Comparison of ENCODE assay signal across 1 cellular context in genomic region chr4:163816494-163816893, GRCh38.
TF ChIP-seq lines count a peak whose summit lies in the region.

No MANE protein-coding gene starts in this region.

TF ChIP-seq in H1, 55 proteins besides CTCF, POLR2A, EP300 and RAD21 (continued from another document):
- TF ChIP-seq TCF12 (IDR thresholded peaks at IDR 0.05; ENCODE audit: low read depth, low read length) (no peak), HDAC6 (IDR thresholded peaks at IDR 0.05; ENCODE audit: low read depth, low read length) (no peak), SAP30 (IDR thresholded peaks at IDR 0.05; ENCODE audit: insufficient read depth, insufficient replicate concordance, low read length) (no peak), CHD2 (IDR thresholded peaks at IDR 0.05; ENCODE audit: low read length) (no peak), MAFK (IDR thresholded peaks at IDR 0.05; ENCODE audit: low read depth, low read length) (no peak), SIRT6 (IDR thresholded peaks at IDR 0.05; ENCODE audit: low read length) (no peak), RNF2 (IDR thresholded peaks at IDR 0.05; ENCODE audit: borderline replicate concordance, low read depth, low read length, missing control alignments, poor library complexity, severe bottlenecking) (no peak), BACH1 (IDR thresholded peaks at IDR 0.05; ENCODE audit: low read length) (no peak), USF2 (IDR thresholded peaks at IDR 0.05; ENCODE audit: low read length) (no peak), YY1 (IDR thresholded peaks at IDR 0.05; ENCODE audit: low read depth, low read length) (no peak), SIN3A (conservative IDR thresholded peaks at IDR 0.05 in 1 of 2, IDR thresholded peaks at IDR 0.05 in 1 of 2; ENCODE audit: low read depth in 1 of 2, low read length in 2 of 2) (no peak), GTF2F1 (IDR thresholded peaks at IDR 0.05; ENCODE audit: borderline replicate concordance, low read depth, low read length) (no peak)
